Comparison of ENCODE assay signal across 24 cellular contexts in genomic region chr1:118815909-118816308, GRCh38.
DNase-seq lines count a peak whose midpoint lies in the region; ATAC-seq, FAIRE-seq and TF ChIP-seq lines count a peak whose summit lies in the region.
"Had no signal": no experiment of that assay in that cellular context is flagged by ENCODE, and none has a peak within 500 bp of the region (broad histone marks: within the 10 kb centered on the region; RNA-seq: fewer than 3 reads in every experiment).

No MANE protein-coding gene starts in this region.

- no peak overlapping the region for H2BK12ac ChIP-seq in mesenchymal stem cell (ENCODE audit: low read length in 2 of 2)

- H3K27ac ChIP-seq in ACC112 (ENCODE audit: low read depth, low read length) (peak overlapping the region; percentile 93), GM12878 (ENCODE audit: control insufficient read depth, insufficient read depth) (no peak overlapping the region), mesenchymal stem cell (ENCODE audit: low read length, poor library complexity, severe bottlenecking) (no peak overlapping the region), suprapubic skin (no peak overlapping the region)
- H3K27ac ChIP-seq: HL-60, PC-9 had no signal

- TF ChIP-seq EP300 in GM12878 (IDR thresholded peaks at IDR 0.05; ENCODE audit: borderline replicate concordance in 1 of 2, control insufficient read depth in 1 of 2, low read depth in 2 of 2, low read length in 2 of 2), result no peak
- no peak for TF ChIP-seq EP300 in suprapubic skin (IDR thresholded peaks at IDR 0.05)

- intact Hi-C loops in GM12878 (cut with micrococcal nuclease; ENCODE audit: unreplicated experiment), result no loop called here
- intact Hi-C loops in activated CD8-positive, alpha-beta T cell treated with anti-CD3 and anti-CD28 coated beads for 36 hours (cut with micrococcal nuclease), result no loop called here

- H3K9ac ChIP-seq in GM12878 (ENCODE audit: control insufficient read depth, insufficient read depth, low read length) (no peak overlapping the region), mesenchymal stem cell (ENCODE audit: low read length) (peak overlapping the region; percentile 39)

- DNase-seq in MV-4-11 (lab: John Stamatoyannopoulos, UW), result peak; percentile 73
- no peak for DNase-seq in GM12878 (ENCODE audit: low read depth, low spot score)
- no peak for DNase-seq in mesenchymal stem cell
- DNase-seq in activated CD8-positive, alpha-beta T cell treated with anti-CD3 and anti-CD28 coated beads for 36 hours, result no peak
- DNase-seq in suprapubic skin (ENCODE audit: low spot score in 2 of 2), result no peak
- DNase-seq: GDM1, KBM-7, MM.1S, NCI-H1105, NCI-H146, NCI-H2029, NCI-H2227 treated with DMSO at 0.1 percent for 48 hours, NCI-H510A treated with DMSO at 0.1 percent for 48 hours, NCI-H748 treated with DMSO at 0.1 percent for 48 hours, PC-9, RPMI8226, SHP77 had no signal

- H4K8ac ChIP-seq in mesenchymal stem cell (ENCODE audit: low read length), result no peak overlapping the region

- no peaks in the 10 kb centered on the region for H3K27me3 Mint-ChIP-seq in activated CD8-positive, alpha-beta T cell treated with anti-CD3 and anti-CD28 coated beads for 36 hours
- H3K27me3 Mint-ChIP-seq: B cell had no signal

- SMC1A ChIA-PET in GM12878 (lab: Charles Lee; ENCODE audit: uncharacterized antibody, unreplicated experiment), result interaction anchor here (1.4 kb wide), 1 partner anchor 97 kb away, joined by 4 read pairs; no protein-coding TSS in a partner anchor

- no peaks in the 10 kb centered on the region for H3K36me3 Mint-ChIP-seq in activated CD8-positive, alpha-beta T cell treated with anti-CD3 and anti-CD28 coated beads for 36 hours (ENCODE audit: low read depth)
- H3K36me3 Mint-ChIP-seq: CD14-positive monocyte had no signal

- CTCF ChIA-PET in GM12878 (lab: Yijun Ruan, JAX), result no interaction called here
- CTCF ChIA-PET in activated CD8-positive, alpha-beta T cell treated with anti-CD3 and anti-CD28 coated beads for 36 hours (lab: Charles Lee), result no interaction called here

- no peak for TF ChIP-seq RAD21 in GM12878 (IDR thresholded peaks at IDR 0.05; ENCODE audit: insufficient read depth, low read depth, low read length)

- no peaks in the 10 kb centered on the region for H4K20me1 ChIP-seq in GM12878 (ENCODE audit: control insufficient read depth, insufficient read depth)

- peak overlapping the region; percentile 35 for H3K4me3 ChIP-seq in ACC112 (ENCODE audit: low read depth, low read length)
- H3K4me3 ChIP-seq in GM12878, result no peak overlapping the region
- no peak overlapping the region for H3K4me3 ChIP-seq in mesenchymal stem cell (ENCODE audit: insufficient read depth in 1 of 2, low read depth in 1 of 2, low read length in 2 of 2)
- no peak overlapping the region for H3K4me3 ChIP-seq in suprapubic skin
- H3K4me3 ChIP-seq: PC-9 had no signal

- in situ Hi-C loops in GM12878 (cut with MboI), result no loop called here

- H3K18ac ChIP-seq in mesenchymal stem cell (ENCODE audit: low read depth in 1 of 2, low read length in 2 of 2), result no peak overlapping the region

- RAD21 ChIA-PET in GM12878 (lab: Charles Lee; ENCODE audit: unreplicated experiment), result no interaction called here

- no peak for TF ChIP-seq POLR2A in GM12878 (IDR thresholded peaks at IDR 0.05; ENCODE audit: low read depth, low read length)
- no peak for TF ChIP-seq POLR2A in suprapubic skin (IDR thresholded peaks at IDR 0.05)

- H3K36me3 ChIP-seq in ACC112 (ENCODE audit: insufficient read depth, low read length) (no peaks in the 10 kb centered on the region), GM12878 (ENCODE audit: control insufficient read depth in 2 of 2, insufficient read depth in 2 of 2, low read length in 1 of 2) (no peaks in the 10 kb centered on the region), mesenchymal stem cell (ENCODE audit: control insufficient read depth in 1 of 2, insufficient read depth in 2 of 2, low read depth in 1 of 2, low read length in 2 of 2) (no peaks in the 10 kb centered on the region), suprapubic skin (no peaks in the 10 kb centered on the region)

- H3K9me3 ChIP-seq in GM12878 (replicated peaks; ENCODE audit: control insufficient read depth, insufficient read depth, low read length) (no peaks in the 10 kb centered on the region), mesenchymal stem cell (ENCODE audit: control insufficient read depth, low read length) (no peaks in the 10 kb centered on the region), suprapubic skin (no peaks in the 10 kb centered on the region)

- no peaks in the 10 kb centered on the region for H3K27me3 ChIP-seq in ACC112 (ENCODE audit: insufficient read depth, low read length)
- no peaks in the 10 kb centered on the region for H3K27me3 ChIP-seq in GM12878 (replicated peaks in 1 of 2; ENCODE audit: control insufficient read depth in 2 of 2, insufficient read depth in 2 of 2, low read length in 1 of 2)
- H3K27me3 ChIP-seq in mesenchymal stem cell (ENCODE audit: control insufficient read depth in 1 of 2, insufficient read depth in 1 of 2, low read length in 2 of 2), result no peaks in the 10 kb centered on the region
- H3K27me3 ChIP-seq in suprapubic skin, result no peaks in the 10 kb centered on the region

- ATAC-seq in GM12878, result peak; percentile 14; the same call in 2 of the 3 replicates
- ATAC-seq in GM21528 (IDR thresholded peaks at IDR 0.05; ENCODE audit: low FRiP score, unreplicated experiment), result no peak
- ATAC-seq in activated CD8-positive, alpha-beta T cell treated with anti-CD3 and anti-CD28 coated beads for 36 hours, result no peak

- no peak for FAIRE-seq in GM12878 (lab: Jason Lieb, UNC)
- FAIRE-seq: A204.1, H54 had no signal

- H3K4me2 ChIP-seq in GM12878 (ENCODE audit: control insufficient read depth, insufficient read depth), result no peak overlapping the region
- no peak overlapping the region for H3K4me2 ChIP-seq in mesenchymal stem cell (ENCODE audit: low read length, poor library complexity, severe bottlenecking)
- H3K4me2 ChIP-seq: PC-9 had no signal

- no peak overlapping the region for H4K91ac ChIP-seq in mesenchymal stem cell (ENCODE audit: low read length)

- no peak overlapping the region for H3K27ac Mint-ChIP-seq in activated CD8-positive, alpha-beta T cell treated with anti-CD3 and anti-CD28 coated beads for 36 hours
- H3K27ac Mint-ChIP-seq: B cell, CD14-positive monocyte had no signal

- H3K4ac ChIP-seq in mesenchymal stem cell (ENCODE audit: low read depth in 1 of 2, low read length in 2 of 2), result no peak overlapping the region

- no peak overlapping the region for H2BK120ac ChIP-seq in mesenchymal stem cell (ENCODE audit: low read depth, low read length)

- 0% methylated on average over 2 of the region's 2 CpGs for WGBS in GM12878 (ENCODE audit: insufficient coverage, insufficient replicate concordance, low lambda C conversion rate, missing lambda C conversion rate)
- WGBS in mesenchymal stem cell, result no CpG with 5 or more reads among the region's 2 CpGs
- 58% methylated on average over 2 of the region's 2 CpGs for WGBS in suprapubic skin

- peaks cover 21% of the 10 kb centered on the region for H3K4me1 ChIP-seq in ACC112 (ENCODE audit: control insufficient read depth, insufficient read depth, low read length, unreplicated experiment)
- H3K4me1 ChIP-seq in GM12878 (ENCODE audit: control insufficient read depth, insufficient read depth, low read length), result no peaks in the 10 kb centered on the region
- H3K4me1 ChIP-seq in mesenchymal stem cell (ENCODE audit: control insufficient read depth, insufficient read depth, low read depth, low read length), result no peaks in the 10 kb centered on the region
- no peaks in the 10 kb centered on the region for H3K4me1 ChIP-seq in suprapubic skin

- TF ChIP-seq CTCF in GM12878 (IDR thresholded peaks at IDR 0.05 in 2 of 3, conservative IDR thresholded peaks at IDR 0.05 in 1 of 3; ENCODE audit: control insufficient read depth in 2 of 3, extremely low read depth in 1 of 3, insufficient read depth in 1 of 3, low read depth in 3 of 3, low read length in 3 of 3) (no peak), suprapubic skin (IDR thresholded peaks at IDR 0.05) (no peak)
- no peak for TF ChIP-seq CTCF in activated CD8-positive, alpha-beta T cell treated with anti-CD3 and anti-CD28 coated beads for 36 hours (IDR thresholded peaks at IDR 0.05)

- POLR2A ChIA-PET in GM12878 (lab: Charles Lee), result no interaction called here
- POLR2A ChIA-PET in activated CD8-positive, alpha-beta T cell treated with anti-CD3 and anti-CD28 coated beads for 36 hours (lab: Charles Lee), result no interaction called here

- BruUV-seq in GM12878 (replicated peaks; lab: Mats Ljungman, UMichigan), result no TSS peak

- no peaks in the 10 kb centered on the region for H3K79me2 ChIP-seq in ACC112 (ENCODE audit: control insufficient read depth, insufficient read depth, low read length, unreplicated experiment)
- H3K79me2 ChIP-seq in GM12878 (ENCODE audit: control insufficient read depth, insufficient read depth, low read length), result no peaks in the 10 kb centered on the region

- no peak overlapping the region for H3K4me3 Mint-ChIP-seq in activated CD8-positive, alpha-beta T cell treated with anti-CD3 and anti-CD28 coated beads for 36 hours
- H3K4me3 Mint-ChIP-seq: B cell, CD14-positive monocyte had no signal

- no peak overlapping the region for H2AK5ac ChIP-seq in mesenchymal stem cell (ENCODE audit: low read length, severe bottlenecking)

- no peak overlapping the region for H3K14ac ChIP-seq in mesenchymal stem cell (ENCODE audit: low read length in 2 of 2)

- no peak overlapping the region for H2BK5ac ChIP-seq in mesenchymal stem cell (ENCODE audit: low read depth, low read length, poor library complexity, severe bottlenecking)

- no peak overlapping the region for H2BK15ac ChIP-seq in mesenchymal stem cell (ENCODE audit: low read depth, poor library complexity, severe bottlenecking)

- no peaks in the 10 kb centered on the region for H3K79me1 ChIP-seq in mesenchymal stem cell (replicated peaks; ENCODE audit: low read length, poor library complexity, severe bottlenecking)

- H3K9me3 Mint-ChIP-seq in activated CD8-positive, alpha-beta T cell treated with anti-CD3 and anti-CD28 coated beads for 36 hours, result peaks cover 2% of the 10 kb centered on the region

- H2AFZ ChIP-seq in ACC112 (ENCODE audit: low read length, unreplicated experiment) (peak overlapping the region; percentile 89), GM12878 (ENCODE audit: control insufficient read depth, low read depth, low read length) (no peak overlapping the region), mesenchymal stem cell (ENCODE audit: low read depth, low read length) (no peak overlapping the region)
- H2AFZ ChIP-seq: PC-9 had no signal

- no peak overlapping the region for H3K23ac ChIP-seq in mesenchymal stem cell (ENCODE audit: low read length in 2 of 2)

- H3K4me1 Mint-ChIP-seq in activated CD8-positive, alpha-beta T cell treated with anti-CD3 and anti-CD28 coated beads for 36 hours (ENCODE audit: low read depth), result no peaks in the 10 kb centered on the region
- H3K4me1 Mint-ChIP-seq: B cell, CD14-positive monocyte had no signal
